17 cellular contexts compared by ENCODE assay signal in genomic region chr2:216714412-216714775, GRCh38. TPM values are rescaled to one million over a fixed set of nuclear protein-coding genes. Genes with fewer than 3 reads are reported as not detected.
A peak's percentile ranks its signal among the peaks of the same experiment; 100 is the strongest.
DNase-seq lines count a peak whose midpoint lies in the region; ATAC-seq and TF ChIP-seq lines count a peak whose summit lies in the region.
"Had no signal": no experiment of that assay in that cellular context is flagged by ENCODE, and none has a peak within 500 bp of the region (broad histone marks: within the 10 kb centered on the region; RNA-seq: fewer than 3 reads in every experiment).

No MANE protein-coding gene starts in this region.

- peak; percentile 84 for DNase-seq in EL
- no peak for DNase-seq in RWPE2 (ENCODE audit: low spot score)
- DNase-seq in fibroblast of lung (ENCODE audit: low read depth in 2 of 2) = peak in 1 of 2 donors; percentile 80
- DNase-seq in hippocampal formation (lab: John Stamatoyannopoulos, UW) = no peak
- DNase-seq in activated CD8-positive, alpha-beta T cell treated with anti-CD3 and anti-CD28 coated beads, Interleukin-2, amount 10 ng/mL, durations not matched to agents 7 days and 5 days = no peak
- DNase-seq: activated B cell treated with CpG ODN at 0.5 μM for 24 hours; activated CD8-positive, alpha-beta memory T cell treated with anti-CD3 and anti-CD28 coated beads, Interleukin-2, amount 50 U/mL, for 4 hours; activated naive CD8-positive, alpha-beta T cell treated with anti-CD3 and anti-CD28 coated beads for 36 hours; cortex of kidney; NCI-H1092; stimulated activated CD4-positive, alpha-beta T cell treated with anti-CD3 and anti-CD28 coated beads, Interleukin-4, amount 100 ng/mL, for 4 hours had no signal

- no peak overlapping the region for H3K4me3 ChIP-seq in RWPE2 (ENCODE audit: severe bottlenecking)
- H3K4me3 ChIP-seq in fibroblast of lung (replicated peaks in 1 of 4; ENCODE audit: control extremely low read depth in 1 of 4, insufficient read depth in 1 of 4, low read depth in 3 of 4, low read length in 4 of 4) = no peak overlapping the region
- H3K4me3 ChIP-seq in skeletal muscle satellite cell (ENCODE audit: low read length) = no peak overlapping the region

- ATAC-seq in RWPE2 (ENCODE audit: low read depth) (peak; percentile 32; the same call in 2 of the 3 replicates), GM21423 (IDR thresholded peaks at IDR 0.05; ENCODE audit: unreplicated experiment) (no peak), HG02763 (IDR thresholded peaks at IDR 0.05; ENCODE audit: unreplicated experiment) (no peak)
- no peak for ATAC-seq in activated CD8-positive, alpha-beta T cell treated with anti-CD3 and anti-CD28 coated beads, Interleukin-2, amount 10 ng/mL, durations not matched to agents 7 days and 5 days
- ATAC-seq: natural killer cell treated with Interleukin-12 subunit alpha and Interleukin-12 subunit beta and Interleukin-15 and Interleukin-18, amount 100 ng/mL, for 72 hours; stimulated activated memory B cell treated with anti-CD40 and anti-IgM and Interleukin-4, amounts not matched to agents 10 μg/mL and 1 μg/mL and 100 μg/mL, for 72 hours had no signal

- no peaks in the 10 kb centered on the region for H3K36me3 ChIP-seq in RWPE2 (ENCODE audit: low read depth)
- no peaks in the 10 kb centered on the region for H3K36me3 ChIP-seq in fibroblast of lung (ENCODE audit: control insufficient read depth, insufficient read depth, low read length)
- H3K36me3 ChIP-seq in skeletal muscle satellite cell (ENCODE audit: insufficient read depth, low read length) = no peaks in the 10 kb centered on the region

- H3K27ac ChIP-seq in RWPE2 (ENCODE audit: poor library complexity, severe bottlenecking) (peak overlapping the region; percentile 88), fibroblast of lung (ENCODE audit: insufficient read depth, low read length) (peak overlapping the region; percentile 31)

- H3K4me2 ChIP-seq in fibroblast of lung (ENCODE audit: extremely low read depth, insufficient read depth, low read length) (peak overlapping the region; percentile 45), skeletal muscle satellite cell (ENCODE audit: low read length) (peak overlapping the region; percentile 47)

- no peaks in the 10 kb centered on the region for H4K20me1 ChIP-seq in fibroblast of lung (ENCODE audit: control insufficient read depth, extremely low read depth, insufficient read depth, low read length)

- no peaks in the 10 kb centered on the region for H3K36me3 Mint-ChIP-seq in activated CD8-positive, alpha-beta T cell treated with anti-CD3 and anti-CD28 coated beads, Interleukin-2, amount 10 ng/mL, durations not matched to agents 7 days and 5 days (ENCODE audit: low read depth)
- H3K36me3 Mint-ChIP-seq: activated naive CD8-positive, alpha-beta T cell treated with anti-CD3 and anti-CD28 coated beads for 36 hours; CD14-positive monocyte; natural killer cell treated with Interleukin-12 subunit alpha and Interleukin-12 subunit beta and Interleukin-15 and Interleukin-18, amount 100 ng/mL, for 72 hours; stimulated activated memory B cell treated with anti-CD40 and anti-IgM and Interleukin-4, amounts not matched to agents 10 μg/mL and 1 μg/mL and 100 μg/mL, for 72 hours had no signal

- H2AFZ ChIP-seq in fibroblast of lung (ENCODE audit: low read length) = no peak overlapping the region

- TF ChIP-seq CTCF in RWPE2 (IDR thresholded peaks at IDR 0.05; ENCODE audit: poor library complexity, severe bottlenecking) = no peak
- TF ChIP-seq CTCF in fibroblast of lung (conservative IDR thresholded peaks at IDR 0.05 in 1 of 2, IDR thresholded peaks at IDR 0.05 in 1 of 2; ENCODE audit: low read depth in 1 of 2, low read length in 2 of 2) = no peak

- H3K4me1 ChIP-seq in RWPE2 (ENCODE audit: insufficient read depth, poor library complexity, severe bottlenecking) (peaks cover 38% of the 10 kb centered on the region), fibroblast of lung (ENCODE audit: control insufficient read depth, extremely low read depth, insufficient read depth, low read length) (peaks cover 14% of the 10 kb centered on the region), skeletal muscle satellite cell (ENCODE audit: control insufficient read depth, insufficient read depth, low read length) (peaks cover 18% of the 10 kb centered on the region)

- H3K27me3 Mint-ChIP-seq in activated CD8-positive, alpha-beta T cell treated with anti-CD3 and anti-CD28 coated beads, Interleukin-2, amount 10 ng/mL, durations not matched to agents 7 days and 5 days (ENCODE audit: low read depth) = peaks cover 7% of the 10 kb centered on the region
- H3K27me3 Mint-ChIP-seq: activated naive CD8-positive, alpha-beta T cell treated with anti-CD3 and anti-CD28 coated beads for 36 hours had no signal

- H3K9me3 Mint-ChIP-seq in activated CD8-positive, alpha-beta T cell treated with anti-CD3 and anti-CD28 coated beads, Interleukin-2, amount 10 ng/mL, durations not matched to agents 7 days and 5 days (ENCODE audit: insufficient read depth) = no peaks in the 10 kb centered on the region
- H3K9me3 Mint-ChIP-seq: natural killer cell treated with Interleukin-12 subunit alpha and Interleukin-12 subunit beta and Interleukin-15 and Interleukin-18, amount 100 ng/mL, for 72 hours; stimulated activated memory B cell treated with anti-CD40 and anti-IgM and Interleukin-4, amounts not matched to agents 10 μg/mL and 1 μg/mL and 100 μg/mL, for 72 hours had no signal

- H3K4me1 Mint-ChIP-seq in activated CD8-positive, alpha-beta T cell treated with anti-CD3 and anti-CD28 coated beads, Interleukin-2, amount 10 ng/mL, durations not matched to agents 7 days and 5 days (ENCODE audit: low read depth) = no peaks in the 10 kb centered on the region
- H3K4me1 Mint-ChIP-seq: activated B cell treated with CpG ODN at 0.5 μM for 24 hours; activated naive CD8-positive, alpha-beta T cell treated with anti-CD3 and anti-CD28 coated beads for 36 hours; CD14-positive monocyte; stimulated activated memory B cell treated with anti-CD40 and anti-IgM and Interleukin-4, amounts not matched to agents 10 μg/mL and 1 μg/mL and 100 μg/mL, for 72 hours had no signal

- no peaks in the 10 kb centered on the region for H3K79me2 ChIP-seq in fibroblast of lung (ENCODE audit: control insufficient read depth, insufficient read depth, low read length)

- H3K4me3 Mint-ChIP-seq in activated CD8-positive, alpha-beta T cell treated with anti-CD3 and anti-CD28 coated beads, Interleukin-2, amount 10 ng/mL, durations not matched to agents 7 days and 5 days = no peak overlapping the region
- H3K4me3 Mint-ChIP-seq: activated B cell treated with CpG ODN at 0.5 μM for 24 hours; activated naive CD8-positive, alpha-beta T cell treated with anti-CD3 and anti-CD28 coated beads for 36 hours; CD14-positive monocyte; natural killer cell treated with Interleukin-12 subunit alpha and Interleukin-12 subunit beta and Interleukin-15 and Interleukin-18, amount 100 ng/mL, for 72 hours; stimulated activated memory B cell treated with anti-CD40 and anti-IgM and Interleukin-4, amounts not matched to agents 10 μg/mL and 1 μg/mL and 100 μg/mL, for 72 hours had no signal

- no peak overlapping the region for H3K9ac ChIP-seq in fibroblast of lung (ENCODE audit: insufficient read depth, low read length)
- no peak overlapping the region for H3K9ac ChIP-seq in skeletal muscle satellite cell (ENCODE audit: low read depth, low read length)

- POLR2A ChIA-PET in activated CD8-positive, alpha-beta T cell treated with anti-CD3 and anti-CD28 coated beads, Interleukin-2, amount 10 ng/mL, durations not matched to agents 7 days and 5 days (lab: Charles Lee) = no interaction called here

- peaks cover 2% of the 10 kb centered on the region for H3K9me3 ChIP-seq in RWPE2 (ENCODE audit: severe bottlenecking)
- no peaks in the 10 kb centered on the region for H3K9me3 ChIP-seq in fibroblast of lung (ENCODE audit: control insufficient read depth, insufficient read depth, low read depth, low read length)
- no peaks in the 10 kb centered on the region for H3K9me3 ChIP-seq in skeletal muscle satellite cell (replicated peaks; ENCODE audit: low read length)

- no peak overlapping the region for H3K27ac Mint-ChIP-seq in activated CD8-positive, alpha-beta T cell treated with anti-CD3 and anti-CD28 coated beads, Interleukin-2, amount 10 ng/mL, durations not matched to agents 7 days and 5 days
- H3K27ac Mint-ChIP-seq: activated B cell treated with CpG ODN at 0.5 μM for 24 hours; activated naive CD8-positive, alpha-beta T cell treated with anti-CD3 and anti-CD28 coated beads for 36 hours; natural killer cell treated with Interleukin-12 subunit alpha and Interleukin-12 subunit beta and Interleukin-15 and Interleukin-18, amount 100 ng/mL, for 72 hours; stimulated activated memory B cell treated with anti-CD40 and anti-IgM and Interleukin-4, amounts not matched to agents 10 μg/mL and 1 μg/mL and 100 μg/mL, for 72 hours had no signal

- H3K27me3 ChIP-seq in RWPE2 (ENCODE audit: insufficient read depth, poor library complexity, severe bottlenecking) (no peaks in the 10 kb centered on the region), fibroblast of lung (ENCODE audit: control insufficient read depth, insufficient read depth, low read length) (no peaks in the 10 kb centered on the region), skeletal muscle satellite cell (ENCODE audit: control insufficient read depth, insufficient read depth, low read length) (peaks cover 7% of the 10 kb centered on the region)

- CTCF ChIA-PET in activated CD8-positive, alpha-beta T cell treated with anti-CD3 and anti-CD28 coated beads, Interleukin-2, amount 10 ng/mL, durations not matched to agents 7 days and 5 days (lab: Charles Lee) = interaction anchor here (0.5 kb wide), 1 partner anchor 797 kb away, joined by 3 read pairs; no protein-coding TSS in a partner anchor

RNA-seq across cellular contexts. Expression of gene IGFBP5, which starts 19.0 kb away (rescaled TPM):
- total RNA-seq in fibroblast of lung = 783 and 1,100 TPM in 2 replicates
- polyA plus RNA-seq in fibroblast of lung = 712 and 2,607 TPM in 2 replicates
- 532 and 2,380 TPM in 2 replicates for polyA plus RNA-seq in fibroblast of lung (2012)
- 654 and 2,537 TPM in 2 replicates for polyA minus RNA-seq in fibroblast of lung (ENCODE audit: low replicate concordance)
- 2.0 and 20.1 TPM in 2 replicates for total RNA-seq in skeletal muscle satellite cell (2012; rRNA removed)
- under 1 TPM; 0.08 to 0.18 TPM for total RNA-seq in activated CD8-positive, alpha-beta T cell treated with anti-CD3 and anti-CD28 coated beads, Interleukin-2, amount 10 ng/mL, durations not matched to agents 7 days and 5 days
- total RNA-seq: activated B cell treated with CpG ODN at 0.5 μM for 24 hours; activated naive CD8-positive, alpha-beta T cell treated with anti-CD3 and anti-CD28 coated beads for 36 hours had no signal
- polyA plus RNA-seq: CD14-positive monocyte had no signal

Comparison
In these comparisons a context has a peak if more than half of its experiments do, and no peak if none do; other contexts are left out.
1. RNA of gene IGFBP5, which starts 19.0 kb away (total RNA-seq): 783 to 1,100 TPM in fibroblast of lung; 0.08 to 0.18 TPM in activated CD8-positive, alpha-beta T cell treated with anti-CD3 and anti-CD28 coated beads, Interleukin-2, amount 10 ng/mL, durations not matched to agents 7 days and 5 days; every median in the first group is over 100 times any median in the second.